ENCODE assay signal across 21 cellular contexts in genomic region chr1:33299461-33300155, GRCh38. TPM values are rescaled to one million over a fixed set of nuclear protein-coding genes. Genes with fewer than 3 reads are reported as not detected.
"Had no signal": no experiment of that assay in that cellular context is flagged by ENCODE, and none has a peak within 500 bp of the region (broad histone marks: within the 10 kb centered on the region; RNA-seq: fewer than 3 reads in every experiment).

No MANE protein-coding gene starts in this region.

- DNase-seq: activated CD4-positive, alpha-beta T cell treated with anti-CD3 and anti-CD28 coated beads, Interleukin-2, amount 10 ng/mL, durations not matched to agents 24 days and 14 days; activated CD8-positive, alpha-beta memory T cell treated with anti-CD3 and anti-CD28 coated beads, Interleukin-2, amount 50 U/mL, for 48 hours; activated T-cell treated with anti-CD3 and anti-CD28 coated beads, Interleukin-2, amount 50 U/mL, for 72 hours; heart right ventricle; left cardiac atrium; naive B cell; stimulated activated CD4-positive, alpha-beta T cell treated with anti-CD3 and anti-CD28 coated beads, Interleukin-4, amount 100 ng/mL, for 4 hours; stimulated activated CD8-positive, alpha-beta memory T cell treated with anti-CD3 and anti-CD28 coated beads, Interleukin-4, amount 100 ng/mL, for 48 hours; SW 1271; testis had no signal

- H3K9me3 ChIP-seq: gastroesophageal sphincter, neutrophil, testis had no signal

- H3K27ac ChIP-seq: cardiac muscle cell, testis had no signal

- FAIRE-seq: astrocyte, TTC549 had no signal

- H3K27me3 ChIP-seq: cardiac muscle cell, dorsolateral prefrontal cortex, gastroesophageal sphincter, heart right ventricle, neutrophil, testis had no signal

- H3K4me3 ChIP-seq: cardiac muscle cell, dorsolateral prefrontal cortex, gastroesophageal sphincter, heart right ventricle, lung, skin epidermis, testis had no signal

RNA-seq across cellular contexts. Expression of gene A3GALT2, which starts 21.3 kb away (rescaled TPM):
- total RNA-seq: activated CD4-positive, alpha-beta T cell treated with anti-CD3 and anti-CD28 coated beads, Interleukin-2, amount 10 ng/mL, durations not matched to agents 24 days and 14 days; activated T-cell treated with anti-CD3 and anti-CD28 coated beads, Interleukin-2, amount 50 U/mL, for 72 hours; astrocyte; cardiac muscle cell; mononuclear cell; T-helper 2 cell treated with Interferon-gamma antibody and Interleukin-4, amounts not matched to agents 100 ng/mL and 5 ng/mL, for 36 hours; urinary bladder had no signal
- polyA plus RNA-seq: heart right ventricle, urinary bladder had no signal
